In the genomic region with DNA sequence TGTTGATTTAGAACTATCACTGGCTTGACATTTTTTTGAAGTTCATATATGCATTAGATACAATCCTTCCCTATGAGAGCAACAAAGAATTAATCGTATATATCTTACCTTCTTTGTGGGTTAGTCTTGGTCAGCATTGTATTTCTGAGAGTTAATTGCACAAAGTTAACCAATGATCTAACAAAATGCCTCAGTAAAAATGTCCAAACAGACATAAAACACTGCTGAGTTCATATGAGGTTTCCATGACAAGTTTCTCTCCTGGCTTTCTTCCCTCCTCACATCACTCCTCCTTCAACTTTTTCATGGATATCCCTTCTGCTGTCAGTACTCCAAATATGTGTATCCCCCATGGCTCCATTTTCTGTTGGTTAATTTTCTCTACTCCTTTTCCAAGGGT, we compare ENCODE assay signal across 11 cellular contexts. TPM values are rescaled to one million over a fixed set of nuclear protein-coding genes. Genes with fewer than 3 reads are reported as not detected.
"Had no signal": no experiment of that assay in that cellular context is flagged by ENCODE, and none has a peak within 500 bp of the region (broad histone marks: within the 10 kb centered on the region; RNA-seq: fewer than 3 reads in every experiment).

No MANE protein-coding gene starts in this region.

- H3K9ac ChIP-seq: GM23248 had no signal

- ATAC-seq: HCT116, HepG2, K562 had no signal

- H3K36me3 ChIP-seq: HAP-1 had no signal

- DNase-seq: GM23248, GOT3, H7, HFFc6 had no signal

- H3K4me3 ChIP-seq: GM23248, HAP-1, K562 had no signal

- H3K27ac ChIP-seq: GM23248, HL-60 had no signal

- H3K27ac Mint-ChIP-seq: HFFc6 had no signal

- H3K9me3 ChIP-seq: HAP-1 had no signal

- H2AFZ ChIP-seq: GM23248 had no signal

- H3K9me3 Mint-ChIP-seq: HFFc6 had no signal

- H3K4me3 Mint-ChIP-seq: HFFc6 had no signal

RNA-seq across cellular contexts. Expression of gene MAP6, which starts 9.0 kb away (rescaled TPM):
- total RNA-seq: H4, K562 had no signal
- polyA plus RNA-seq: HepG2, K562 had no signal

RNA-seq across cellular contexts. Expression of gene MOGAT2, which starts 57.8 kb away (rescaled TPM):
- total RNA-seq: GM23248, H4, H7, HFFc6, HT1080 had no signal
- polyA plus RNA-seq: GM23248, K562 had no signal
